In genomic region chr7:117300506-117300905, GRCh38 we compare ENCODE assay signal across 6 cellular contexts. TPM values are rescaled to one million over a fixed set of nuclear protein-coding genes. Genes with fewer than 3 reads are reported as not detected.
"Had no signal": no experiment of that assay in that cellular context is flagged by ENCODE, and none has a peak within 500 bp of the region (broad histone marks: within the 10 kb centered on the region; RNA-seq: fewer than 3 reads in every experiment).

No MANE protein-coding gene starts in this region.

RNA-seq across cellular contexts. Expression of gene WNT2, which starts 22.4 kb away (rescaled TPM):
- total RNA-seq: GM23338, H1, H4, H7, H9, HFFc6 had no signal
- polyA plus RNA-seq: GM23338, H1 had no signal
